Comparison of ENCODE assay signal across 5 cellular contexts in the genomic region with DNA sequence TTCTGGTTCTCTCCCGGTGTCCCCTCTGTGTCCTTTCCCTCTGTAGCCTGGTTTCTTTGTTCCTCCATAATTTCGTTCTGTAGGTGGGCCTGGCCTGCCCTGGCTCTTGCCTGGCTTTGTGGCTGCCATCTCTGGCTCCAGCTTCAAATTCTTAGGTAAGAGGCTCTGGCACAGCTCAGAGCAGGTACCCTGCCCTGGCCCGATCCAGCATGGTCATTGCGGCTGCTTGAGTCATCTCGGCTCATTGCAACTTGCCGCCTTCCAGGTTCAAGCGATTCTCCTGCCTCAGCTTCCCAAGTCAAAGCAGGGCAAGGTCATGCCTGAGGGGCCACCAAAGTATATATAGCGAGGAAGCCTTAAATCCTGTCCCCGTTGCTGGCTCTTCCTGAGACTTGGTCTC.
"Had no signal": no experiment of that assay in that cellular context is flagged by ENCODE, and none has a peak within 500 bp of the region (broad histone marks: within the 10 kb centered on the region; RNA-seq: fewer than 3 reads in every experiment).

No MANE protein-coding gene starts in this region.

- H3K4me3 ChIP-seq: K562 had no signal

- ATAC-seq: HepG2, K562 had no signal

- DNase-seq: IMR-90, KBM-7 had no signal

- H3K27ac ChIP-seq: HL-60 had no signal
